Comparison of ENCODE assay signal across 8 cellular contexts in the genomic region with DNA sequence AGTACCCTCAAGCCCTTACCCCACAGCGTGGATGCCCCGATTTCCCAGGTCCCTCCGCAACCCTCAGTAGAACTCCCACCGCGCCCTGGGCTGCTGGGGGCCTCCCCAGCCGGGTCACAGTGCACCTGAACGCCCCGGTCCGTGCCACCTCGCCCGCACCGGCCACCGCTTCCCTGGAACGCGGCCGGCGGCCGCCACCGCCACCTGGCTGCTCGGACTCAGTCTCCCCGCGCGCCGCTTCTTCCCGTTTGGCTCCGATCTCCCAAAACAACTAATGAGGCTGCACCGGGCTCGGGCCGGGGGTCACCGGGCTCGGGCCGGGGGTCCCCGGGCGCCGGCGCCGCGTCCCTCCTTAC. TPM values are rescaled to one million over a fixed set of nuclear protein-coding genes. Genes with fewer than 3 reads are reported as not detected.
A peak's percentile ranks its signal among the peaks of the same experiment; 100 is the strongest.
DNase-seq lines count a peak whose midpoint lies in the region; ATAC-seq and TF ChIP-seq lines count a peak whose summit lies in the region.

No MANE protein-coding gene starts in this region.

- no peak overlapping the region for H3K27ac ChIP-seq in SK-N-MC

- H3K27me3 Mint-ChIP-seq in T-helper 1 cell treated with Interleukin-12 subunit alpha and Interleukin-12 subunit beta and Interleukin-4 antibody, amounts not matched to agents 30 μg/mL and 1 μg/mL, for 36 hours (ENCODE audit: low read depth), result no peaks in the 10 kb centered on the region
- no peaks in the 10 kb centered on the region for H3K27me3 Mint-ChIP-seq in progenitor cell of endocrine pancreas

- H3K9me3 Mint-ChIP-seq in T-helper 1 cell treated with Interleukin-12 subunit alpha and Interleukin-12 subunit beta and Interleukin-4 antibody, amounts not matched to agents 30 μg/mL and 1 μg/mL, for 36 hours, result no peaks in the 10 kb centered on the region
- H3K9me3 Mint-ChIP-seq in progenitor cell of endocrine pancreas (ENCODE audit: low read depth), result no peaks in the 10 kb centered on the region

- ATAC-seq in HG03342 (IDR thresholded peaks at IDR 0.05; ENCODE audit: unreplicated experiment), result no peak

- TF ChIP-seq CTCF in fibroblast of villous mesenchyme (IDR thresholded peaks at IDR 0.05; ENCODE audit: insufficient read depth, low read depth, low read length) (no peak), progenitor cell of endocrine pancreas (IDR thresholded peaks at IDR 0.05; ENCODE audit: unreplicated experiment) (no peak)

- H3K27ac Mint-ChIP-seq in T-helper 1 cell treated with Interleukin-12 subunit alpha and Interleukin-12 subunit beta and Interleukin-4 antibody, amounts not matched to agents 30 μg/mL and 1 μg/mL, for 36 hours, result no peak overlapping the region
- peak overlapping the region; percentile 67 for H3K27ac Mint-ChIP-seq in progenitor cell of endocrine pancreas

- peak overlapping the region; percentile 86 for H3K4me3 ChIP-seq in SK-N-MC
- peak overlapping the region; percentile 76 for H3K4me3 ChIP-seq in fibroblast of villous mesenchyme (ENCODE audit: low read depth, low read length)

- H3K36me3 Mint-ChIP-seq in T-helper 1 cell treated with Interleukin-12 subunit alpha and Interleukin-12 subunit beta and Interleukin-4 antibody, amounts not matched to agents 30 μg/mL and 1 μg/mL, for 36 hours (ENCODE audit: low read depth), result no peaks in the 10 kb centered on the region
- H3K36me3 Mint-ChIP-seq in progenitor cell of endocrine pancreas (ENCODE audit: insufficient read depth), result no peaks in the 10 kb centered on the region

- H3K4me3 Mint-ChIP-seq in T-helper 1 cell treated with Interleukin-12 subunit alpha and Interleukin-12 subunit beta and Interleukin-4 antibody, amounts not matched to agents 30 μg/mL and 1 μg/mL, for 36 hours, result peak overlapping the region; percentile 83
- H3K4me3 Mint-ChIP-seq in progenitor cell of endocrine pancreas (ENCODE audit: low read depth), result peak overlapping the region; percentile 87

- H3K36me3 ChIP-seq in SK-N-MC (ENCODE audit: insufficient read depth, low read length), result no peaks in the 10 kb centered on the region

- H3K9ac ChIP-seq in SK-N-MC (ENCODE audit: insufficient read length), result peak overlapping the region; percentile 71

- DNase-seq in T-helper 1 cell (no peak), SK-N-MC (ENCODE audit: low read depth, low spot score) (no peak), fibroblast of villous mesenchyme (ENCODE audit: low read depth) (no peak), progenitor cell of endocrine pancreas (ENCODE audit: low spot score, unreplicated experiment) (peak; percentile 22), GM19238 (ENCODE audit: insufficient read length, low spot score) (no peak), NCI-H446 (lab: John Stamatoyannopoulos, UW) (no peak)

- no peaks in the 10 kb centered on the region for H3K9me3 ChIP-seq in SK-N-MC (ENCODE audit: low read depth, low read length)

- peaks cover 26% of the 10 kb centered on the region for H3K4me1 Mint-ChIP-seq in T-helper 1 cell treated with Interleukin-12 subunit alpha and Interleukin-12 subunit beta and Interleukin-4 antibody, amounts not matched to agents 30 μg/mL and 1 μg/mL, for 36 hours (ENCODE audit: low read depth)
- H3K4me1 Mint-ChIP-seq in progenitor cell of endocrine pancreas (ENCODE audit: low read depth), result peaks cover 17% of the 10 kb centered on the region

RNA-seq across cellular contexts. Expression of a gene that starts 1.0 kb away (rescaled TPM):
- total RNA-seq in fibroblast of villous mesenchyme (11.6 and 15.5 TPM in 2 replicates), progenitor cell of endocrine pancreas (71.3 and 72.0 TPM in 2 replicates)
